1 cellular context compared by ENCODE assay signal in genomic region chr3:49120438-49121135, GRCh38.
TF ChIP-seq lines count a peak whose summit lies in the region.

Gene USP19 (minus strand): TSS chr3:49120823. CDS start chr3:49119145, 1,678 bp downstream.

TF ChIP-seq in H1, 55 proteins besides CTCF, POLR2A, EP300 and RAD21:
- TF ChIP-seq KDM4A (IDR thresholded peaks at IDR 0.05; ENCODE audit: low read depth, low read length, severe bottlenecking) (peak; percentile 73), CEBPB (IDR thresholded peaks at IDR 0.05; ENCODE audit: low read depth, low read length) (no peak), ASH2L (IDR thresholded peaks at IDR 0.05; ENCODE audit: low read length) (peak; percentile 89), GABPA (IDR thresholded peaks at IDR 0.05; ENCODE audit: borderline replicate concordance, insufficient read depth, low read length) (peak; percentile 92), E2F6 (IDR thresholded peaks at IDR 0.05) (0 out of 2 replicates have a peak, but pooled peaks have one; percentile 37), FOSL1 (IDR thresholded peaks at IDR 0.05; ENCODE audit: insufficient read depth, low read depth, low read length) (no peak), TEAD4 (IDR thresholded peaks at IDR 0.05; ENCODE audit: low read depth, low read length) (no peak), PHF8 (conservative IDR thresholded peaks at IDR 0.05; ENCODE audit: low read depth, low read length) (peak; percentile 95), NANOG (IDR thresholded peaks at IDR 0.05; ENCODE audit: insufficient read depth, low read depth, low read length, poor library complexity, severe bottlenecking) (no peak), POU5F1 (IDR thresholded peaks at IDR 0.05; ENCODE audit: low read depth, low read length) (no peak), CHD2 (IDR thresholded peaks at IDR 0.05; ENCODE audit: low read length) (peak; percentile 56; the same call in 1 of the 2 replicates), RNF2 (IDR thresholded peaks at IDR 0.05; ENCODE audit: borderline replicate concordance, low read depth, low read length, missing control alignments, poor library complexity, severe bottlenecking) (no peak), BACH1 (IDR thresholded peaks at IDR 0.05; ENCODE audit: low read length) (no peak), TBP (IDR thresholded peaks at IDR 0.05; ENCODE audit: low read depth, low read length) (peak; percentile 65), SP4 (IDR thresholded peaks at IDR 0.05; ENCODE audit: low read length) (no peak), SRF (IDR thresholded peaks at IDR 0.05; ENCODE audit: low read depth, low read length) (no peak), POLR2AphosphoS5 (IDR thresholded peaks at IDR 0.05; ENCODE audit: low read depth, low read length) (peak; percentile 71), EZH2 (IDR thresholded peaks at IDR 0.05; ENCODE audit: low read depth, low read length, severe bottlenecking) (no peak), MAX (IDR thresholded peaks at IDR 0.05) (no peak; the same call in 1 of the 2 replicates), KDM5A (IDR thresholded peaks at IDR 0.05; ENCODE audit: low read length) (0 out of 2 replicates have a peak, but pooled peaks have one; percentile 27), SIN3A (conservative IDR thresholded peaks at IDR 0.05 in 1 of 2, IDR thresholded peaks at IDR 0.05 in 1 of 2; ENCODE audit: low read depth in 1 of 2, low read length in 2 of 2) (peak in 1 of 2 experiments; percentile 84; a peak in 2 of 4 replicates), SUZ12 (IDR thresholded peaks at IDR 0.05; ENCODE audit: low read length) (no peak), SAP30 (IDR thresholded peaks at IDR 0.05; ENCODE audit: insufficient read depth, insufficient replicate concordance, low read length) (no peak), YY1 (IDR thresholded peaks at IDR 0.05; ENCODE audit: low read depth, low read length) (no peak), TAF1 (IDR thresholded peaks at IDR 0.05; ENCODE audit: low read depth, low read length) (0 out of 2 replicates have a peak, but pooled peaks have one; percentile 51), CREB1 (IDR thresholded peaks at IDR 0.05) (peak; percentile 83), ATF2 (IDR thresholded peaks at IDR 0.05; ENCODE audit: low read length) (no peak), BRCA1 (IDR thresholded peaks at IDR 0.05; ENCODE audit: low read depth, low read length) (no peak), SIRT6 (IDR thresholded peaks at IDR 0.05; ENCODE audit: low read length) (no peak), JUN (IDR thresholded peaks at IDR 0.05; ENCODE audit: low read depth, low read length) (no peak), USF2 (IDR thresholded peaks at IDR 0.05; ENCODE audit: low read length) (peak; percentile 17; the same call in 1 of the 2 replicates), CBX5 (IDR thresholded peaks at IDR 0.05; ENCODE audit: low read depth, low read length) (no peak), TAF7 (optimal IDR thresholded peaks at IDR 0.05; ENCODE audit: borderline replicate concordance, low read depth, low read length) (peak; percentile 19), EGR1 (IDR thresholded peaks at IDR 0.05; ENCODE audit: borderline replicate concordance, low read depth, low read length) (no peak), SIX5 (IDR thresholded peaks at IDR 0.05; ENCODE audit: low read depth, low read length) (no peak), SP1 (IDR thresholded peaks at IDR 0.05; ENCODE audit: low read depth, low read length) (no peak)
